In genomic region chr11:75376175-75376574, GRCh38 we compare ENCODE assay signal across 21 cellular contexts. TPM values are rescaled to one million over a fixed set of nuclear protein-coding genes. Genes with fewer than 3 reads are reported as not detected.
DNase-seq lines count a peak whose midpoint lies in the region; ATAC-seq, FAIRE-seq and TF ChIP-seq lines count a peak whose summit lies in the region.
"Had no signal": no experiment of that assay in that cellular context is flagged by ENCODE, and none has a peak within 500 bp of the region (broad histone marks: within the 10 kb centered on the region; RNA-seq: fewer than 3 reads in every experiment).

No MANE protein-coding gene starts in this region.

- H3K14ac ChIP-seq in mesenchymal stem cell (ENCODE audit: low read length in 2 of 2), result peak overlapping the region in 1 of 2 experiments; percentile 9

- no peak overlapping the region for H2BK120ac ChIP-seq in mesenchymal stem cell (ENCODE audit: low read depth, low read length)

- H3K79me2 ChIP-seq in GM23338 (replicated peaks; ENCODE audit: insufficient read depth) (no peaks in the 10 kb centered on the region), SK-N-SH (ENCODE audit: insufficient read depth) (no peaks in the 10 kb centered on the region)

- H3K4me1 ChIP-seq in GM23338 (ENCODE audit: insufficient read depth) (no peaks in the 10 kb centered on the region), SK-N-SH (ENCODE audit: control insufficient read depth in 1 of 2, insufficient read depth in 2 of 2, low read depth in 1 of 2, low read length in 1 of 2) (no peaks in the 10 kb centered on the region), mesenchymal stem cell (ENCODE audit: control insufficient read depth, insufficient read depth, low read depth, low read length) (peaks cover 12% of the 10 kb centered on the region), pancreas (peaks cover 0 to 5% (median 0%) of the 10 kb centered on the region in 3 donors)

- peaks cover 9% of the 10 kb centered on the region for H3K4me1 Mint-ChIP-seq in GM23338
- H3K4me1 Mint-ChIP-seq: naive B cell had no signal

- no peak for FAIRE-seq in pancreas (lab: Jason Lieb, UNC)
- FAIRE-seq: bronchial epithelial cell, islet of Langerhans, small intestine had no signal

- no peaks in the 10 kb centered on the region for H3K9me3 ChIP-seq in SK-N-SH
- H3K9me3 ChIP-seq in mesenchymal stem cell (ENCODE audit: control insufficient read depth, low read length), result no peaks in the 10 kb centered on the region
- H3K9me3 ChIP-seq in pancreas, result no peaks in the 10 kb centered on the region
- H3K9me3 ChIP-seq: BLaER1 treated with 17β-estradiol and CSF1 and Interleukin-3, amounts not matched to agents 10 nM and 100 nM; suprapubic skin had no signal

- WGBS in SK-N-SH (ENCODE audit: low lambda C conversion rate), result 77% methylated on average over 8 of the region's 9 CpGs
- WGBS in mesenchymal stem cell, result 82% methylated on average over 9 of the region's 9 CpGs
- 87 to 96% methylated on average over 9 of the region's 9 CpGs for WGBS in pancreas, 2 donors

- no peak for TF ChIP-seq RAD21 in SK-N-SH (IDR thresholded peaks at IDR 0.05; ENCODE audit: low read length)

- no peak overlapping the region for H3K18ac ChIP-seq in mesenchymal stem cell (ENCODE audit: low read depth in 1 of 2, low read length in 2 of 2)

- H3K9me2 ChIP-seq in GM23338 (ENCODE audit: insufficient read depth) (no peaks in the 10 kb centered on the region), SK-N-SH (no peaks in the 10 kb centered on the region)

- H3K4me3 Mint-ChIP-seq in GM23338, result no peak overlapping the region
- H3K4me3 Mint-ChIP-seq: activated CD8-positive, alpha-beta T cell treated with anti-CD3 and anti-CD28 coated beads, Interleukin-2, amount 10 ng/mL, durations not matched to agents 7 days and 5 days; naive B cell had no signal

- no peaks in the 10 kb centered on the region for H3K27me3 ChIP-seq in GM23338 (ENCODE audit: insufficient read depth)
- H3K27me3 ChIP-seq in SK-N-SH (ENCODE audit: insufficient read depth), result no peaks in the 10 kb centered on the region
- H3K27me3 ChIP-seq in mesenchymal stem cell (ENCODE audit: control insufficient read depth in 1 of 2, insufficient read depth in 1 of 2, low read length in 2 of 2), result no peaks in the 10 kb centered on the region
- H3K27me3 ChIP-seq in pancreas, result no peaks in the 10 kb centered on the region
- H3K27me3 ChIP-seq: BLaER1 treated with 17β-estradiol and CSF1 and Interleukin-3, amounts not matched to agents 10 nM and 100 nM; suprapubic skin had no signal

- TF ChIP-seq CTCF in AG09309 (IDR thresholded peaks at IDR 0.05; ENCODE audit: control insufficient read depth, insufficient read depth, low read depth, low read length, missing control alignments) (peak; percentile 14), GM23338 (conservative IDR thresholded peaks at IDR 0.05; ENCODE audit: low read depth in 2 of 2) (peak; percentile 38 to 52), SK-N-SH (IDR thresholded peaks at IDR 0.05) (peak; percentile 29; the same call in 1 of the 2 replicates), pancreas (IDR thresholded peaks at IDR 0.05) (no peak), GM13977 (IDR thresholded peaks at IDR 0.05; ENCODE audit: extremely low read depth, insufficient read depth, missing control alignments) (no peak)

- no peaks in the 10 kb centered on the region for H3F3A ChIP-seq in GM23338 (replicated peaks; ENCODE audit: low read depth)
- H3F3A ChIP-seq in SK-N-SH (replicated peaks; ENCODE audit: insufficient read depth), result no peaks in the 10 kb centered on the region

- H2AFZ ChIP-seq in GM23338 (0 out of 2 replicates have a peak overlapping the region, but pooled peaks have one; percentile 10), SK-N-SH (ENCODE audit: low read depth) (no peak overlapping the region), mesenchymal stem cell (ENCODE audit: low read depth, low read length) (no peak overlapping the region)

- no peak overlapping the region for H3K4me2 ChIP-seq in GM23338
- no peak overlapping the region for H3K4me2 ChIP-seq in SK-N-SH
- H3K4me2 ChIP-seq in mesenchymal stem cell (ENCODE audit: low read length, poor library complexity, severe bottlenecking), result no peak overlapping the region
- H3K4me2 ChIP-seq: BLaER1 treated with 17β-estradiol and CSF1 and Interleukin-3, amounts not matched to agents 10 nM and 100 nM had no signal

- peak; percentile 78 for ATAC-seq in GM23338
- no peak for ATAC-seq in pancreas
- no peak for ATAC-seq in HG03108 (IDR thresholded peaks at IDR 0.05; ENCODE audit: unreplicated experiment)
- ATAC-seq: activated CD8-positive, alpha-beta T cell treated with anti-CD3 and anti-CD28 coated beads, Interleukin-2, amount 10 ng/mL, durations not matched to agents 7 days and 5 days had no signal

- H2BK15ac ChIP-seq in mesenchymal stem cell (ENCODE audit: low read depth, poor library complexity, severe bottlenecking), result no peak overlapping the region

- no peak overlapping the region for H4K91ac ChIP-seq in mesenchymal stem cell (ENCODE audit: low read length)

- TF ChIP-seq EP300 in SK-N-SH (IDR thresholded peaks at IDR 0.05; ENCODE audit: borderline replicate concordance in 1 of 2, low read depth in 1 of 2, low read length in 1 of 2), result no peak

- H4K20me1 ChIP-seq in GM23338 (replicated peaks; ENCODE audit: insufficient read depth), result no peaks in the 10 kb centered on the region
- no peaks in the 10 kb centered on the region for H4K20me1 ChIP-seq in SK-N-SH (ENCODE audit: insufficient read depth)
- H4K20me1 ChIP-seq: BLaER1 treated with 17β-estradiol and CSF1 and Interleukin-3, amounts not matched to agents 10 nM and 100 nM had no signal

- peak overlapping the region; percentile 62; the same call in 1 of the 2 replicates for H3K27ac Mint-ChIP-seq in GM23338

- POLR2A ChIA-PET in SK-N-SH (lab: Yijun Ruan, JAX), result no interaction called here

- no peak for DNase-seq in AG09309 (ENCODE audit: low read depth)
- peak; percentile 44 for DNase-seq in GM23338 (ENCODE audit: low spot score)
- no peak for DNase-seq in SK-N-SH
- DNase-seq in mesenchymal stem cell, result peak; percentile 15
- DNase-seq in pancreas, result no peak
- DNase-seq in HPDE6-E6E7 (ENCODE audit: extremely low spot score), result no peak
- no peak for DNase-seq in GM13977 (ENCODE audit: low spot score)
- DNase-seq: activated CD8-positive, alpha-beta T cell treated with anti-CD3 and anti-CD28 coated beads, Interleukin-2, amount 10 ng/mL, durations not matched to agents 7 days and 5 days; DMS53; effector CD8-positive, alpha-beta T cell; MM.1S; naive B cell; NCI-H748 treated with DMSO at 0.1 percent for 48 hours; posterior cingulate gyrus; small intestine had no signal

- CTCF ChIA-PET in SK-N-SH (lab: Yijun Ruan, JAX), result interaction anchor here (1.0 to 24.8 kb wide), 3 partner anchors 7 to 95 kb away, joined by 3 to 701 read pairs (median 44); no protein-coding TSS in a partner anchor

- in situ Hi-C loops in GM13977 (cut with MboI; ENCODE audit: low pct_unique_long_range_greater_than_20kb, low sequenced_read_pairs, unreplicated experiment), result no loop called here

- H3K79me1 ChIP-seq in mesenchymal stem cell (replicated peaks; ENCODE audit: low read length, poor library complexity, severe bottlenecking), result no peaks in the 10 kb centered on the region

- no peak overlapping the region for H3K23ac ChIP-seq in mesenchymal stem cell (ENCODE audit: low read length in 2 of 2)

- H3K9ac ChIP-seq in SK-N-SH (no peak overlapping the region), mesenchymal stem cell (ENCODE audit: low read length) (no peak overlapping the region)
- H3K9ac ChIP-seq: BLaER1 treated with 17β-estradiol and CSF1 and Interleukin-3, amounts not matched to agents 10 nM and 100 nM had no signal

- H3K9me3 Mint-ChIP-seq in GM23338, result no peaks in the 10 kb centered on the region
- H3K9me3 Mint-ChIP-seq: naive B cell had no signal

- H2BK5ac ChIP-seq in mesenchymal stem cell (ENCODE audit: low read depth, low read length, poor library complexity, severe bottlenecking), result no peak overlapping the region

- H3K27me3 Mint-ChIP-seq in GM23338 (ENCODE audit: insufficient read depth, low read depth, poor library complexity), result peaks cover 7% of the 10 kb centered on the region

- intact Hi-C loops in pancreas (cut with DNase I), result no loop called here

- H3K4ac ChIP-seq in mesenchymal stem cell (ENCODE audit: low read depth in 1 of 2, low read length in 2 of 2), result no peak overlapping the region

- H3K4me3 ChIP-seq in AG09309 (ENCODE audit: control insufficient read depth, low read depth, low read length) (no peak overlapping the region), GM23338 (no peak overlapping the region), SK-N-SH (ENCODE audit: low read depth in 2 of 2, low read length in 1 of 2) (no peak overlapping the region), mesenchymal stem cell (ENCODE audit: insufficient read depth in 1 of 2, low read depth in 1 of 2, low read length in 2 of 2) (no peak overlapping the region), pancreas (no peak overlapping the region)
- H3K4me3 ChIP-seq: BLaER1 treated with 17β-estradiol and CSF1 and Interleukin-3, amounts not matched to agents 10 nM and 100 nM; lung; suprapubic skin had no signal

- peak overlapping the region in 1 of 2 experiments; percentile 19 for H2BK12ac ChIP-seq in mesenchymal stem cell (ENCODE audit: low read length in 2 of 2)

- no peaks in the 10 kb centered on the region; the same call in 2 of the 3 replicates for H3K36me3 Mint-ChIP-seq in GM23338 (ENCODE audit: low read depth)
- H3K36me3 Mint-ChIP-seq: naive B cell had no signal

- no peak overlapping the region for H2AK5ac ChIP-seq in mesenchymal stem cell (ENCODE audit: low read length, severe bottlenecking)

- H3K36me3 ChIP-seq in GM23338 (ENCODE audit: insufficient read depth) (no peaks in the 10 kb centered on the region), SK-N-SH (replicated peaks in 1 of 2; ENCODE audit: control insufficient read depth in 1 of 2, insufficient read depth in 2 of 2, low read length in 1 of 2) (no peaks in the 10 kb centered on the region), mesenchymal stem cell (ENCODE audit: control insufficient read depth in 1 of 2, insufficient read depth in 2 of 2, low read depth in 1 of 2, low read length in 2 of 2) (no peaks in the 10 kb centered on the region), pancreas (no peaks in the 10 kb centered on the region)
- H3K36me3 ChIP-seq: BLaER1 treated with 17β-estradiol and CSF1 and Interleukin-3, amounts not matched to agents 10 nM and 100 nM; suprapubic skin had no signal

- peak overlapping the region; percentile 27 for H4K8ac ChIP-seq in mesenchymal stem cell (ENCODE audit: low read length)

- H3K27ac ChIP-seq in GM23338 (ENCODE audit: low read depth) (no peak overlapping the region), SK-N-SH (ENCODE audit: low read depth in 2 of 2, low read length in 1 of 2) (no peak overlapping the region), mesenchymal stem cell (ENCODE audit: low read length, poor library complexity, severe bottlenecking) (no peak overlapping the region), pancreas (no peak overlapping the region)
- H3K27ac ChIP-seq: BLaER1 treated with 17β-estradiol and CSF1 and Interleukin-3, amounts not matched to agents 10 nM and 100 nM; suprapubic skin had no signal

RNA-seq across cellular contexts. Expression of gene RPS3, which starts 23.1 kb away (rescaled TPM):
- 1,200 and 1,745 TPM in 2 replicates for total RNA-seq in GM23338 (2014; rRNA removed; shearing (Covaris generic))
- polyA plus RNA-seq in GM23338 (2016; fragmentation: Nextera tagmentation; extraction: Ambion mirVana) (2,793 and 2,848 TPM in 2 replicates), SK-N-SH (2012; rRNA removed) (4,220 and 4,540 TPM in 2 replicates), pancreas (1,000 to 10,000 TPM; 1,208 to 1,382 TPM)
- 4,994 and 6,484 TPM in 2 replicates for polyA plus RNA-seq in SK-N-SH (2012; cell fraction: cytosol; rRNA removed)
- 1,010 and 1,542 TPM in 2 replicates for polyA plus RNA-seq in SK-N-SH (2012; cell fraction: nucleus; rRNA removed)
- 4,029 TPM for polyA plus RNA-seq in mesenchymal stem cell (2013, experiment 1 of 2)
- polyA plus RNA-seq in mesenchymal stem cell (2013, experiment 2 of 2), result 4,151 TPM
- 1,000 to 10,000 TPM in 5 of 6 donors, 100 to 1,000 TPM in 1; 824 to 1,938 (median 1,523) TPM for total RNA-seq in pancreas

RNA-seq across cellular contexts. Expression of gene ARRB1, which starts 24.7 kb away (rescaled TPM):
- total RNA-seq in GM23338 (2014; rRNA removed; shearing (Covaris generic)), result 11.1 and 17.0 TPM in 2 replicates
- polyA plus RNA-seq in GM23338 (2016; fragmentation: Nextera tagmentation; extraction: Ambion mirVana) (5.8 and 6.3 TPM in 2 replicates), SK-N-SH (2012; rRNA removed) (6.7 and 7.0 TPM in 2 replicates), pancreas (10 to 100 TPM in 1 of 2 donors, 1 to 10 TPM in 1; 7.8 to 12.7 TPM)
- polyA plus RNA-seq in SK-N-SH (2012; cell fraction: cytosol; rRNA removed), result 4.4 and 6.0 TPM in 2 replicates
- polyA plus RNA-seq in SK-N-SH (2012; cell fraction: nucleus; rRNA removed), result 4.8 and 6.6 TPM in 2 replicates
- polyA plus RNA-seq in mesenchymal stem cell (2013, experiment 1 of 2), result 65.2 TPM
- polyA plus RNA-seq in mesenchymal stem cell (2013, experiment 2 of 2), result 64.4 TPM
- total RNA-seq in pancreas, result 10 to 100 TPM; 30.3 to 68.1 (median 33.8) TPM

RNA-seq across cellular contexts. Expression of gene KLHL35, which starts 56.8 kb away (rescaled TPM):
- 0.28 and 1.1 TPM in 2 replicates for total RNA-seq in GM23338 (2014; rRNA removed; shearing (Covaris generic))
- polyA plus RNA-seq in GM23338 (2016; fragmentation: Nextera tagmentation; extraction: Ambion mirVana), result 0.10 TPM in 1 of 2 replicates, not detected in the other
- 1.7 and 2.0 TPM in 2 replicates for polyA plus RNA-seq in SK-N-SH (2012; rRNA removed)
- polyA plus RNA-seq in SK-N-SH (2012; cell fraction: cytosol; rRNA removed), result 0.75 and 1.3 TPM in 2 replicates
- polyA plus RNA-seq in SK-N-SH (2012; cell fraction: nucleus; rRNA removed), result 3.9 and 4.9 TPM in 2 replicates
- polyA plus RNA-seq in mesenchymal stem cell (2013, experiment 1 of 2), result 0.26 TPM
- polyA plus RNA-seq in mesenchymal stem cell (2013, experiment 2 of 2), result 0.34 TPM
- total RNA-seq in pancreas, result 1 to 10 TPM in 5 of 6 donors, under 1 TPM in 1; 0.97 to 3.1 (median 1.7) TPM
- 1 to 10 TPM; 1.7 to 2.5 TPM for polyA plus RNA-seq in pancreas

Comparison
In these comparisons a context has a peak if more than half of its experiments do, and no peak if none do; other contexts are left out.
1. DNase-seq: peak in GM23338 (single experiment) and mesenchymal stem cell (single experiment); none in AG09309 (single experiment), SK-N-SH (single experiment), pancreas (0 of 6), HPDE6-E6E7 (single experiment) and GM13977 (single experiment).
2. CTCF ChIP-seq: peak in AG09309 (single experiment), GM23338 (2 of 2) and SK-N-SH (single experiment); none in pancreas (0 of 4) and GM13977 (single experiment).